Comparison of ENCODE assay signal across 16 cellular contexts in genomic region chr18:78640596-78640995, GRCh38.
"Had no signal": no experiment of that assay in that cellular context is flagged by ENCODE, and none has a peak within 500 bp of the region (broad histone marks: within the 10 kb centered on the region; RNA-seq: fewer than 3 reads in every experiment).

No MANE protein-coding gene starts in this region.

- H3K27ac Mint-ChIP-seq: activated naive CD4-positive, alpha-beta T cell treated with anti-CD3 and anti-CD28 coated beads, Interleukin-2, amount 50 U/mL, for 24 hours; activated T-helper 17 cell treated with anti-CD3 and anti-CD28 coated beads, Interleukin-2, amount 50 U/mL, for 72 hours; progenitor cell of endocrine pancreas had no signal

- ATAC-seq: activated T-helper 17 cell treated with anti-CD3 and anti-CD28 coated beads, Interleukin-2, amount 50 U/mL, for 72 hours; esophagus mucosa; left colon; mucosa of descending colon; natural killer cell had no signal

- H3K27ac ChIP-seq: right atrium auricular region, transverse colon had no signal

- H3K36me3 Mint-ChIP-seq: activated naive CD4-positive, alpha-beta T cell treated with anti-CD3 and anti-CD28 coated beads, Interleukin-2, amount 50 U/mL, for 24 hours; natural killer cell had no signal

- H3K4me1 ChIP-seq: right atrium auricular region had no signal

- H3K4me3 ChIP-seq: lung, mucosa of descending colon, right atrium auricular region, smooth muscle cell, transverse colon had no signal

- H3K27me3 ChIP-seq: right atrium auricular region, transverse colon had no signal

- H3K4me2 ChIP-seq: smooth muscle cell had no signal

- DNase-seq: activated CD4-positive, alpha-beta T cell treated with anti-CD3 and anti-CD28 coated beads, Interleukin-2, amount 50 U/mL, for 1 hour; activated CD4-positive, CD25-positive, alpha-beta regulatory T cell; left colon; mucosa of descending colon; natural killer cell; stimulated activated CD4-positive, alpha-beta T cell treated with anti-CD3 and anti-CD28 coated beads, Interleukin-4, amount 100 ng/mL, for 4 hours; stimulated activated CD8-positive, alpha-beta memory T cell treated with anti-CD3 and anti-CD28 coated beads, Interleukin-4, amount 100 ng/mL, for 48 hours; stimulated activated naive CD4-positive, alpha-beta T cell treated with Interleukin-2 at 50 U/mL for 16 hours; transverse colon had no signal

- H3K9me3 Mint-ChIP-seq: activated naive CD4-positive, alpha-beta T cell treated with anti-CD3 and anti-CD28 coated beads, Interleukin-2, amount 50 U/mL, for 24 hours had no signal

- H3K9me3 ChIP-seq: right atrium auricular region, transverse colon had no signal

- H3K36me3 ChIP-seq: right atrium auricular region, transverse colon had no signal
